22 cellular contexts compared by ENCODE assay signal in the genomic region with DNA sequence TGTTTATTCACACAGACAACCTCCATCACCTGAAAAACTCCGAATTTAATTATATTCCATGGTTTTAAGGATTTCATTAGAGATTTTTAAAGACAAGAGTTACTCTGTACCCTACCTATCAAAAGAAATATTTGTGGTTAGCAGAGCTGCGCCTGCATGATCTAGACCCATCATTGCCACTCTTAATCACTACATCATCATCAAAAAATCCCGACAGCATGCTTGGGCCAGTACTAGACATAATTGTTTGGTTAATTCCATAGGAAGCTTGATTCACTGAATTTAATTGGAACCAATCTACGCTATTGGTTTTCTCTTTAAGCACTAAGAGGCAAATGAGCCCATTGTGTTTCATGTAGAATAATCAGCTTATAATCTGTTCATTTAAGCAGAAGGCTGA.
"Had no signal": no experiment of that assay in that cellular context is flagged by ENCODE, and none has a peak within 500 bp of the region (broad histone marks: within the 10 kb centered on the region; RNA-seq: fewer than 3 reads in every experiment).

No MANE protein-coding gene starts in this region.

- H3K4me3 ChIP-seq: adrenal gland, ovary, psoas muscle, thyroid gland, upper lobe of right lung had no signal

- H3K36me3 ChIP-seq: adrenal gland, neutrophil, ovary, thyroid gland, upper lobe of right lung had no signal

- H3K4me1 ChIP-seq: adrenal gland, psoas muscle, thyroid gland, upper lobe of right lung had no signal

- ATAC-seq: activated CD4-positive, alpha-beta T cell treated with anti-CD3 and anti-CD28 coated beads for 36 hours; activated T-helper 17 cell treated with anti-CD3 and anti-CD28 coated beads, Interleukin-2, amount 50 U/mL, for 72 hours; natural killer cell treated with Interleukin-12 subunit alpha and Interleukin-12 subunit beta and Interleukin-15 and Interleukin-18, amount 100 ng/mL, for 72 hours; psoas muscle; right cardiac atrium; upper lobe of right lung; WTC11 had no signal

- DNase-seq: activated CD4-positive, alpha-beta T cell treated with anti-CD3 and anti-CD28 coated beads for 36 hours; activated CD4-positive, alpha-beta T cell treated with anti-CD3 and anti-CD28 coated beads, Interleukin-2, amount 50 U/mL, for 4 hours; activated CD8-positive, alpha-beta memory T cell treated with anti-CD3 and anti-CD28 coated beads for 24 hours; activated CD8-positive, alpha-beta memory T cell treated with anti-CD3 and anti-CD28 coated beads, Interleukin-2, amount 50 U/mL, for 4 hours; activated naive CD4-positive, alpha-beta T cell; activated T-cell treated with anti-CD3 and anti-CD28 coated beads, Interleukin-2, amount 50 U/mL, for 24 hours; adrenal gland; caudate nucleus; effector CD4-positive, alpha-beta T cell; hippocampal formation; ovary; psoas muscle; right cardiac atrium; stimulated activated CD4-positive, alpha-beta T cell treated with anti-CD3 and anti-CD28 coated beads, Interleukin-4, amount 100 ng/mL, for 4 hours; substantia nigra; T-helper 9 cell; upper lobe of right lung had no signal

- H3K27ac ChIP-seq: adrenal gland, neutrophil, ovary, psoas muscle, thyroid gland, upper lobe of right lung had no signal

- H3K9me3 ChIP-seq: adrenal gland, neutrophil, ovary, psoas muscle, thyroid gland, upper lobe of right lung had no signal

- H3K27me3 ChIP-seq: adrenal gland, neutrophil, ovary, thyroid gland, upper lobe of right lung had no signal
